8 cellular contexts compared by ENCODE assay signal in the genomic region with DNA sequence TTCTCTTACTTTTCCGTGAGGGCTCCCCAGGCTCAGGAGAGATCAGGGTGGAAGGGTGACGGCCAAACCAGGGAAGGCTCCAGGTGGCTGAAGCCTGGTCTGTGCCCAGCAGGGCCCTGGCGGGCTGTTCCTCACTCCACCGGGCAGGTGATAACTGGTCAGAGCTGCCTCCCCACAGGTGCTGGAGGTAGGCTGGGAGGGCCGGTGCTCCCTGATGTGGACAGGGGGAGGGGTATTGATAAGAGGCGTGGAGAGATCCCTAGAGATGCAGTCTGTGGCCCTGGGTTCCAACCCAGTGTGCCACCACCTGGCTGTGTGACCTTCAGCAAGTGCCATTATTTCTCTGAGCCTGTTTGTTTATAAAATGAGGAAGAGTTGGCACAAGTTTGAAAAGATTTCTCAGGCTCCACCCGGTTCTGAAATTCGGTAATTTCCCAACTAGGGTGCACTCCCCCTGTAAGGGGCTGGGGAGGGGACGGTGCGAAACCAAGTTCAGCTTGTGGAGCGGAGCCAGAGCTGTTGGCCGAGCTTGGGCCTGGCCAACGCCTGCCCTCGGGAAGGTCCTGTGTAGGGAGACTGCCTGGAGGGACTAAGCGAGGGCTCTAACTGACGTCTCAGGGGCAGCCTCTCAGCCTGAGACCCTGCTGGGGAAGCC. TPM values are rescaled to one million over a fixed set of nuclear protein-coding genes. Genes with fewer than 3 reads are reported as not detected.
DNase-seq lines count a peak whose midpoint lies in the region; ATAC-seq and TF ChIP-seq lines count a peak whose summit lies in the region.

No MANE protein-coding gene starts in this region.

- POLR2A ChIA-PET in activated CD4-positive, alpha-beta memory T cell treated with anti-CD3 and anti-CD28 coated beads, Interleukin-2, amount 10 ng/mL, durations not matched to agents 7 days and 5 days (lab: Charles Lee): interaction anchor here (0.6 to 3.1 kb wide), 10 partner anchors 12 to 29 kb away, joined by 3 to 28 read pairs (median 9); a partner anchor contains a TSS

- intact Hi-C loops in left ventricle myocardium inferior (cut with micrococcal nuclease) (no loop called here), gastrocnemius medialis (cut with DNase I; ENCODE audit: low total_unique reads) (no loop called here)

- peak overlapping the region; percentile 83 for H3K4me3 Mint-ChIP-seq in HFFc6
- peak overlapping the region; percentile 85 for H3K4me3 Mint-ChIP-seq in activated CD4-positive, alpha-beta memory T cell treated with anti-CD3 and anti-CD28 coated beads, Interleukin-2, amount 10 ng/mL, durations not matched to agents 7 days and 5 days

- no peak for TF ChIP-seq CTCF in BE2C (IDR thresholded peaks at IDR 0.05; ENCODE audit: low read depth, low read length)
- TF ChIP-seq CTCF in HFFc6 (IDR thresholded peaks at IDR 0.05): no peak
- TF ChIP-seq CTCF in left ventricle myocardium inferior (IDR thresholded peaks at IDR 0.05; ENCODE audit: borderline replicate concordance): no peak
- TF ChIP-seq CTCF in gastrocnemius medialis (IDR thresholded peaks at IDR 0.05 in 4 of 5, conservative IDR thresholded peaks at IDR 0.05 in 1 of 5): peak in 1 of 5 experiments; percentile 7

- peaks cover 3% of the 10 kb centered on the region for H3K36me3 ChIP-seq in BE2C
- peaks cover 9% of the 10 kb centered on the region for H3K36me3 ChIP-seq in left ventricle myocardium inferior
- H3K36me3 ChIP-seq in gastrocnemius medialis: peaks cover 0 to 12% of the 10 kb centered on the region in 2 donors

- CTCF ChIA-PET in activated CD4-positive, alpha-beta memory T cell treated with anti-CD3 and anti-CD28 coated beads, Interleukin-2, amount 10 ng/mL, durations not matched to agents 7 days and 5 days (lab: Charles Lee): interaction anchor here (0.9 to 2.4 kb wide), 5 partner anchors 17 to 27 kb away, joined by 4 to 37 read pairs (median 14); a partner anchor contains a TSS

- H3K9me3 Mint-ChIP-seq in HFFc6: no peaks in the 10 kb centered on the region
- H3K9me3 Mint-ChIP-seq in activated CD4-positive, alpha-beta memory T cell treated with anti-CD3 and anti-CD28 coated beads, Interleukin-2, amount 10 ng/mL, durations not matched to agents 7 days and 5 days: no peaks in the 10 kb centered on the region

- H3K4me1 Mint-ChIP-seq in HFFc6 (ENCODE audit: low read depth): peaks cover 50% of the 10 kb centered on the region
- peaks cover 51% of the 10 kb centered on the region for H3K4me1 Mint-ChIP-seq in activated CD4-positive, alpha-beta memory T cell treated with anti-CD3 and anti-CD28 coated beads, Interleukin-2, amount 10 ng/mL, durations not matched to agents 7 days and 5 days

- TF ChIP-seq POLR2A in gastrocnemius medialis (IDR thresholded peaks at IDR 0.05): no peak

- H3K27me3 Mint-ChIP-seq in HFFc6 (ENCODE audit: insufficient read depth): peaks cover 16% of the 10 kb centered on the region
- H3K27me3 Mint-ChIP-seq in activated CD4-positive, alpha-beta memory T cell treated with anti-CD3 and anti-CD28 coated beads, Interleukin-2, amount 10 ng/mL, durations not matched to agents 7 days and 5 days: peaks cover 6% of the 10 kb centered on the region

- peaks cover 6% of the 10 kb centered on the region; the same call in 1 of the 2 replicates for H3K4me1 ChIP-seq in BE2C
- H3K4me1 ChIP-seq in left ventricle myocardium inferior: peaks cover 97% of the 10 kb centered on the region
- H3K4me1 ChIP-seq in gastrocnemius medialis: peaks cover 48 to 53% of the 10 kb centered on the region in 2 donors

- H3K27me3 ChIP-seq in BE2C (no peaks in the 10 kb centered on the region), left ventricle myocardium inferior (ENCODE audit: low read depth) (no peaks in the 10 kb centered on the region), gastrocnemius medialis (no peaks in the 10 kb centered on the region)

- peak overlapping the region; percentile 81 for H3K27ac Mint-ChIP-seq in HFFc6
- peak overlapping the region; percentile 75 for H3K27ac Mint-ChIP-seq in activated CD4-positive, alpha-beta memory T cell treated with anti-CD3 and anti-CD28 coated beads, Interleukin-2, amount 10 ng/mL, durations not matched to agents 7 days and 5 days

- H3K9me3 ChIP-seq in BE2C (no peaks in the 10 kb centered on the region), left ventricle myocardium inferior (replicated peaks) (no peaks in the 10 kb centered on the region), gastrocnemius medialis (no peaks in the 10 kb centered on the region)

- H3K36me3 Mint-ChIP-seq in HFFc6 (ENCODE audit: low read depth): no peaks in the 10 kb centered on the region; the same call in 1 of the 2 replicates
- H3K36me3 Mint-ChIP-seq in activated CD4-positive, alpha-beta memory T cell treated with anti-CD3 and anti-CD28 coated beads, Interleukin-2, amount 10 ng/mL, durations not matched to agents 7 days and 5 days (ENCODE audit: low read depth): no peaks in the 10 kb centered on the region

- H3K27ac ChIP-seq in left ventricle myocardium inferior (replicated peaks): peak overlapping the region; percentile 99
- H3K27ac ChIP-seq in gastrocnemius medialis: peak overlapping the region; percentile 90 to 98 (median 94)

- in situ Hi-C loops in gastrocnemius medialis (cut with MboI; ENCODE audit: low sequenced_read_pairs in 4 of 4): no loop called here

- H3K4me3 ChIP-seq in BE2C (ENCODE audit: low read depth, low read length) (peak overlapping the region; percentile 74), left ventricle myocardium inferior (peak overlapping the region; percentile 77), gastrocnemius medialis (peak overlapping the region; percentile 50 to 81 (median 68))

- ATAC-seq in gastrocnemius medialis (peak; percentile 21 to 30), GM18520 (IDR thresholded peaks at IDR 0.05; ENCODE audit: unreplicated experiment) (no peak), HG03159 (IDR thresholded peaks at IDR 0.05; ENCODE audit: unreplicated experiment) (no peak)

- no peak for DNase-seq in BE2C
- no peak for DNase-seq in HFFc6
- no peak for DNase-seq in activated CD4-positive, alpha-beta memory T cell treated with anti-CD3 and anti-CD28 coated beads, Interleukin-2, amount 10 ng/mL, durations not matched to agents 7 days and 5 days
- no peak for DNase-seq in left ventricle myocardium inferior
- DNase-seq in gastrocnemius medialis: no peak
- no peak for DNase-seq in SW 1271 (lab: John Stamatoyannopoulos, UW)

RNA-seq across cellular contexts. Expression of a gene that starts 1.0 kb away (rescaled TPM):
- 69.7 TPM for polyA plus RNA-seq in BE2C (2012; ENCODE audit: insufficient read depth, insufficient read length, low read depth)
- 10 to 100 TPM; 10.3 to 46.6 (median 43.6) TPM for total RNA-seq in HFFc6 (2021; fragmentation: NEBNext Ultra II Directional; extraction: Animal tissue kit (Norgen Biotek cat#: 25700))
- 10 to 100 TPM; 10.0 to 10.5 TPM for total RNA-seq in activated CD4-positive, alpha-beta memory T cell treated with anti-CD3 and anti-CD28 coated beads, Interleukin-2, amount 10 ng/mL, durations not matched to agents 7 days and 5 days
- 55.5 TPM for total RNA-seq in left ventricle myocardium inferior
- total RNA-seq in gastrocnemius medialis: 100 to 1,000 TPM in 2 of 4 donors, 10 to 100 TPM in 2; 36.3 to 248 (median 90.1) TPM

RNA-seq across cellular contexts. Expression of a gene that starts 19.5 kb away (rescaled TPM):
- polyA plus RNA-seq in BE2C (2012; ENCODE audit: insufficient read depth, insufficient read length, low read depth): 337 TPM
- 10 to 100 TPM; 62.1 to 73.6 (median 66.6) TPM for total RNA-seq in HFFc6 (2021; fragmentation: NEBNext Ultra II Directional; extraction: Animal tissue kit (Norgen Biotek cat#: 25700))
- total RNA-seq in activated CD4-positive, alpha-beta memory T cell treated with anti-CD3 and anti-CD28 coated beads, Interleukin-2, amount 10 ng/mL, durations not matched to agents 7 days and 5 days: 10 to 100 TPM; 30.5 to 30.8 TPM
- 23.8 TPM for total RNA-seq in left ventricle myocardium inferior
- 10 to 100 TPM; 23.3 to 49.4 (median 37.3) TPM for total RNA-seq in gastrocnemius medialis

RNA-seq across cellular contexts. Expression of a gene that starts 29.3 kb away (rescaled TPM):
- polyA plus RNA-seq in BE2C (2012; ENCODE audit: insufficient read depth, insufficient read length, low read depth): not detected
- not detected for total RNA-seq in HFFc6 (2021; fragmentation: NEBNext Ultra II Directional; extraction: Animal tissue kit (Norgen Biotek cat#: 25700))
- total RNA-seq in activated CD4-positive, alpha-beta memory T cell treated with anti-CD3 and anti-CD28 coated beads, Interleukin-2, amount 10 ng/mL, durations not matched to agents 7 days and 5 days: not detected
- total RNA-seq in left ventricle myocardium inferior: 0.30 TPM
- total RNA-seq in gastrocnemius medialis: not detected

RNA-seq across cellular contexts. Expression of a gene that starts 43.5 kb away (rescaled TPM):
- polyA plus RNA-seq in BE2C (2012; ENCODE audit: insufficient read depth, insufficient read length, low read depth): 37.0 TPM
- total RNA-seq in HFFc6 (2021; fragmentation: NEBNext Ultra II Directional; extraction: Animal tissue kit (Norgen Biotek cat#: 25700)): under 1 TPM; 0.24 to 1.00 (median 0.69) TPM
- total RNA-seq in activated CD4-positive, alpha-beta memory T cell treated with anti-CD3 and anti-CD28 coated beads, Interleukin-2, amount 10 ng/mL, durations not matched to agents 7 days and 5 days: 1 to 10 TPM; 5.8 to 7.4 TPM
- total RNA-seq in left ventricle myocardium inferior (20.0 TPM), gastrocnemius medialis (10 to 100 TPM in 2 of 4 donors, 1 to 10 TPM in 2; 9.3 to 14.9 (median 11.8) TPM)

Comparison
In these comparisons a context has a peak if more than half of its experiments do, and no peak if none do; other contexts are left out.
1. ATAC-seq: peak in gastrocnemius medialis (2 of 2); none in GM18520 (single experiment) and HG03159 (single experiment).
2. Peak in every context shown above with its lines, with median percentiles within 50 percentile points of each other: H3K4me3 ChIP-seq.